ENCODE assay signal across 16 cellular contexts in genomic region chr13:106573855-106574254, GRCh38. TPM values are rescaled to one million over a fixed set of nuclear protein-coding genes. Genes with fewer than 3 reads are reported as not detected.
DNase-seq lines count a peak whose midpoint lies in the region; TF ChIP-seq lines count a peak whose summit lies in the region.
"Had no signal": no experiment of that assay in that cellular context is flagged by ENCODE, and none has a peak within 500 bp of the region (broad histone marks: within the 10 kb centered on the region; RNA-seq: fewer than 3 reads in every experiment).

No MANE protein-coding gene starts in this region.

- H3K4me1 ChIP-seq in colonic mucosa, result no peaks in the 10 kb centered on the region
- peaks cover 8% of the 10 kb centered on the region for H3K4me1 ChIP-seq in left ventricle myocardium inferior
- peaks cover 0 to 34% (median 14%) of the 10 kb centered on the region in 4 donors for H3K4me1 ChIP-seq in stomach

- DNase-seq in EH (ENCODE audit: low read depth), result peak; percentile 60
- DNase-seq in colonic mucosa, result peak; percentile 34
- DNase-seq in left ventricle myocardium inferior, result peak; percentile 49
- DNase-seq in stomach, result peak; percentile 61
- no peak for DNase-seq in NAMALWA (ENCODE audit: low spot score)
- DNase-seq in NCI-H226, result no peak
- no peak for DNase-seq in NCI-H2196 treated with DMSO at 0.1 percent for 48 hours (lab: John Stamatoyannopoulos, UW; ENCODE audit: unreplicated experiment)
- no peak for DNase-seq in HUDEP-2 (lab: John Stamatoyannopoulos, UW; ENCODE audit: unreplicated experiment in 76 of 76)
- DNase-seq: activated CD4-positive, alpha-beta T cell treated with anti-CD3 and anti-CD28 coated beads for 36 hours; NCI-H2029 treated with DMSO at 0.1 percent for 48 hours; NCI-H748 treated with DMSO at 0.1 percent for 48 hours; RPMI8226; stimulated activated naive B cell treated with anti-CD40 and anti-IgM and Interleukin-4, amounts not matched to agents 10 μg/mL and 1 μg/mL and 100 μg/mL, for 72 hours had no signal

- no peaks in the 10 kb centered on the region for H3K9me3 ChIP-seq in colonic mucosa
- peaks cover 3% of the 10 kb centered on the region for H3K9me3 ChIP-seq in left ventricle myocardium inferior (replicated peaks)
- H3K9me3 ChIP-seq in stomach, result no peaks in the 10 kb centered on the region

- TF ChIP-seq EP300 in stomach (IDR thresholded peaks at IDR 0.05), result no peak

- 13 to 30% (median 21%) methylated on average over 3 of the region's 3 CpGs for WGBS in stomach, 5 donors

- H3K4me3 ChIP-seq in colonic mucosa (no peak overlapping the region), left ventricle myocardium inferior (no peak overlapping the region), stomach (no peak overlapping the region)

- no peak for TF ChIP-seq POLR2A in stomach (IDR thresholded peaks at IDR 0.05)

- intact Hi-C loops in colonic mucosa (cut with DNase I), result no loop called here
- intact Hi-C loops in left ventricle myocardium inferior (cut with micrococcal nuclease), result no loop called here
- intact Hi-C loops in stomach (cut with DNase I; ENCODE audit: low total_unique reads), result no loop called here

- H3K36me3 ChIP-seq in colonic mucosa (no peaks in the 10 kb centered on the region), left ventricle myocardium inferior (no peaks in the 10 kb centered on the region), stomach (no peaks in the 10 kb centered on the region)

- H3K27ac ChIP-seq in colonic mucosa (no peak overlapping the region), left ventricle myocardium inferior (replicated peaks) (peak overlapping the region; percentile 48), stomach (peak overlapping the region in 4 of 5 donors; percentile 32 to 61 (median 58))
- H3K27ac ChIP-seq: foreskin keratinocyte, HL-60 had no signal

- H3K27me3 ChIP-seq in colonic mucosa (no peaks in the 10 kb centered on the region), left ventricle myocardium inferior (ENCODE audit: low read depth) (no peaks in the 10 kb centered on the region), stomach (no peaks in the 10 kb centered on the region)
- H3K27me3 ChIP-seq: foreskin keratinocyte had no signal

- TF ChIP-seq CTCF in colonic mucosa (IDR thresholded peaks at IDR 0.05) (no peak), left ventricle myocardium inferior (IDR thresholded peaks at IDR 0.05; ENCODE audit: borderline replicate concordance) (no peak), stomach (IDR thresholded peaks at IDR 0.05) (no peak)

- no peak overlapping the region for H3K9ac ChIP-seq in colonic mucosa (ENCODE audit: low read depth in 2 of 2, low read length in 2 of 2)

RNA-seq across cellular contexts. Expression of gene ARGLU1, which starts 5.9 kb away (rescaled TPM):
- total RNA-seq in colonic mucosa, result 10 to 100 TPM; 58.7 to 60.0 TPM
- total RNA-seq in left ventricle myocardium inferior, result 29.0 TPM
- total RNA-seq in stomach, result 100 to 1,000 TPM in 4 of 5 donors, 10 to 100 TPM in 1; 78.2 to 321 (median 129) TPM
- 10 to 100 TPM; 16.6 to 88.6 (median 17.9) TPM for polyA plus RNA-seq in stomach

RNA-seq across cellular contexts. Expression of gene EFNB2, which starts 38.4 kb away (rescaled TPM):
- total RNA-seq in colonic mucosa (100 to 1,000 TPM in 1 of 2 donors, 10 to 100 TPM in 1; 41.8 to 104 TPM), left ventricle myocardium inferior (10.1 TPM), stomach (10 to 100 TPM; 11.6 to 48.7 (median 19.0) TPM)
- polyA plus RNA-seq in stomach, result 1 to 10 TPM; 3.0 to 7.3 (median 7.2) TPM
- total RNA-seq: activated naive CD4-positive, alpha-beta T cell treated with anti-CD3 and anti-CD28 coated beads, Interleukin-2, amount 50 U/mL, for 72 hours had no signal

Comparison
In these comparisons a context has a peak if more than half of its experiments do, and no peak if none do; other contexts are left out.
1. DNase-seq: peak in EH (single experiment), colonic mucosa (single experiment), left ventricle myocardium inferior (single experiment) and stomach (single experiment); none in NAMALWA (single experiment), NCI-H226 (single experiment), NCI-H2196 treated with DMSO at 0.1 percent for 48 hours (single experiment) and HUDEP-2 (0 of 76).